Comparison of ENCODE assay signal across 12 cellular contexts in genomic region chr1:167165948-167166702, GRCh38. TPM values are rescaled to one million over a fixed set of nuclear protein-coding genes. Genes with fewer than 3 reads are reported as not detected.
DNase-seq lines count a peak whose midpoint lies in the region; ATAC-seq and TF ChIP-seq lines count a peak whose summit lies in the region.
"Had no signal": no experiment of that assay in that cellular context is flagged by ENCODE, and none has a peak within 500 bp of the region (broad histone marks: within the 10 kb centered on the region; RNA-seq: fewer than 3 reads in every experiment).

No MANE protein-coding gene starts in this region.

- H2AFZ ChIP-seq in hepatocyte: no peak overlapping the region
- peak overlapping the region; percentile 17 for H2AFZ ChIP-seq in trophoblast cell (ENCODE audit: insufficient read depth, low read length, poor library complexity)

- no peaks in the 10 kb centered on the region for H4K20me1 ChIP-seq in hepatocyte (ENCODE audit: insufficient read depth, poor library complexity, severe bottlenecking)

- no peak overlapping the region for H3K4me3 ChIP-seq in hepatocyte
- H3K4me3 ChIP-seq in trophoblast cell (ENCODE audit: low read depth, low read length): no peak overlapping the region
- H3K4me3 ChIP-seq: lung had no signal

- no peak overlapping the region for H3K23ac ChIP-seq in trophoblast cell (ENCODE audit: low read length)

- ATAC-seq in HG03432 (IDR thresholded peaks at IDR 0.05; ENCODE audit: unreplicated experiment): no peak
- ATAC-seq in HG03108 (IDR thresholded peaks at IDR 0.05; ENCODE audit: unreplicated experiment): no peak
- ATAC-seq: T-cell had no signal

- H3K27me3 ChIP-seq in hepatocyte (no peaks in the 10 kb centered on the region), trophoblast cell (ENCODE audit: insufficient read depth, low read length) (no peaks in the 10 kb centered on the region)

- H3K14ac ChIP-seq in trophoblast cell (ENCODE audit: low read length): peak overlapping the region; percentile 79

- H2BK12ac ChIP-seq in trophoblast cell (ENCODE audit: low read length): peak overlapping the region; percentile 85

- DNase-seq in H4 (ENCODE audit: low spot score) (peak; percentile 35), NCI-H524 treated with DMSO at 0.1 percent for 48 hours (lab: John Stamatoyannopoulos, UW) (peak; percentile 57), hepatocyte (ENCODE audit: low spot score) (peak; percentile 72), trophoblast cell (no peak), HUDEP-2 (lab: John Stamatoyannopoulos, UW; ENCODE audit: unreplicated experiment in 76 of 76) (no peak), midbrain (lab: John Stamatoyannopoulos, UW) (no peak)
- DNase-seq: KBM-7; NK-92 treated with Interleukin-12 subunit alpha and Interleukin-12 subunit beta, amount 100 ng/mL, for 24 hours; T-cell had no signal

- H4K12ac ChIP-seq in trophoblast cell (ENCODE audit: low read depth, low read length): peak overlapping the region; percentile 34

- H4K8ac ChIP-seq in trophoblast cell (ENCODE audit: low read depth, low read length): peak overlapping the region; percentile 80

- H3K4me2 ChIP-seq in hepatocyte (peak overlapping the region; percentile 66), trophoblast cell (ENCODE audit: low read length) (peak overlapping the region; percentile 69)

- H3K9me2 ChIP-seq in hepatocyte (replicated peaks; ENCODE audit: insufficient read depth): no peaks in the 10 kb centered on the region

- peaks cover 32% of the 10 kb centered on the region for H3K4me1 ChIP-seq in hepatocyte (ENCODE audit: insufficient read depth)
- peaks cover 16 to 32% of the 10 kb centered on the region in 2 experiments for H3K4me1 ChIP-seq in trophoblast cell (ENCODE audit: control insufficient read depth in 1 of 2, insufficient read depth in 2 of 2, low read length in 2 of 2)

- H3K79me2 ChIP-seq in hepatocyte: no peaks in the 10 kb centered on the region
- H3K79me2 ChIP-seq in trophoblast cell (ENCODE audit: control insufficient read depth, insufficient read depth, low read length, poor library complexity): peaks cover 7% of the 10 kb centered on the region

- no peak overlapping the region for H2AK5ac ChIP-seq in trophoblast cell (ENCODE audit: low read length)

- peak overlapping the region; percentile 45 for H3K18ac ChIP-seq in trophoblast cell (ENCODE audit: low read length)

- H3K4ac ChIP-seq in trophoblast cell (ENCODE audit: low read depth, low read length): peak overlapping the region; percentile 81

- no peak for TF ChIP-seq CTCF in hepatocyte (IDR thresholded peaks at IDR 0.05; ENCODE audit: poor library complexity)

- H3K36me3 ChIP-seq in hepatocyte (replicated peaks; ENCODE audit: insufficient read depth, low read depth): no peaks in the 10 kb centered on the region
- no peaks in the 10 kb centered on the region for H3K36me3 ChIP-seq in trophoblast cell (ENCODE audit: control insufficient read depth in 1 of 2, insufficient read depth in 2 of 2, low read length in 2 of 2)

- H3K27ac ChIP-seq in hepatocyte (peak overlapping the region; percentile 71), trophoblast cell (ENCODE audit: low read depth, low read length) (peak overlapping the region; percentile 97)

- no peak overlapping the region for H3K9ac ChIP-seq in trophoblast cell (ENCODE audit: low read length)

- H2BK120ac ChIP-seq in trophoblast cell (ENCODE audit: insufficient read depth, low read length, poor library complexity): peak overlapping the region; percentile 85

- 8% methylated on average over 14 of the region's 14 CpGs for WGBS in hepatocyte (ENCODE audit: low lambda C conversion rate, missing lambda C conversion rate)
- WGBS in trophoblast cell (ENCODE audit: extremely low coverage, insufficient coverage, insufficient read length): no CpG with 5 or more reads among the region's 14 CpGs

- peak overlapping the region; percentile 91 for H4K91ac ChIP-seq in trophoblast cell (ENCODE audit: low read depth, low read length)

- H3K9me3 ChIP-seq in hepatocyte (ENCODE audit: low read depth) (no peaks in the 10 kb centered on the region), trophoblast cell (ENCODE audit: insufficient read depth, low read depth, low read length) (no peaks in the 10 kb centered on the region)

- H2BK5ac ChIP-seq in trophoblast cell (ENCODE audit: low read depth, low read length, poor library complexity): peak overlapping the region; percentile 86

- peaks cover 23% of the 10 kb centered on the region for H3K79me1 ChIP-seq in trophoblast cell (ENCODE audit: low read length)

RNA-seq across cellular contexts. Expression of gene POU2F1, which starts 54.6 kb away (rescaled TPM):
- total RNA-seq in H4 (2014; rRNA removed; shearing (Covaris generic)): 2.2 and 3.3 TPM in 2 replicates
- 11.9 and 14.5 TPM in 2 replicates for total RNA-seq in hepatocyte
- 11.9 and 12.1 TPM in 2 replicates for polyA plus RNA-seq in hepatocyte
- 28.6 and 29.4 TPM in 2 replicates for polyA plus RNA-seq in trophoblast cell (2013)

Comparison
In these comparisons a context has a peak if more than half of its experiments do, and no peak if none do; other contexts are left out.
1. DNase-seq: peak in H4 (single experiment), NCI-H524 treated with DMSO at 0.1 percent for 48 hours (single experiment) and hepatocyte (single experiment); none in trophoblast cell (0 of 2), HUDEP-2 (0 of 76) and midbrain (single experiment).